ENCODE assay signal across 1 cellular context in the genomic region with DNA sequence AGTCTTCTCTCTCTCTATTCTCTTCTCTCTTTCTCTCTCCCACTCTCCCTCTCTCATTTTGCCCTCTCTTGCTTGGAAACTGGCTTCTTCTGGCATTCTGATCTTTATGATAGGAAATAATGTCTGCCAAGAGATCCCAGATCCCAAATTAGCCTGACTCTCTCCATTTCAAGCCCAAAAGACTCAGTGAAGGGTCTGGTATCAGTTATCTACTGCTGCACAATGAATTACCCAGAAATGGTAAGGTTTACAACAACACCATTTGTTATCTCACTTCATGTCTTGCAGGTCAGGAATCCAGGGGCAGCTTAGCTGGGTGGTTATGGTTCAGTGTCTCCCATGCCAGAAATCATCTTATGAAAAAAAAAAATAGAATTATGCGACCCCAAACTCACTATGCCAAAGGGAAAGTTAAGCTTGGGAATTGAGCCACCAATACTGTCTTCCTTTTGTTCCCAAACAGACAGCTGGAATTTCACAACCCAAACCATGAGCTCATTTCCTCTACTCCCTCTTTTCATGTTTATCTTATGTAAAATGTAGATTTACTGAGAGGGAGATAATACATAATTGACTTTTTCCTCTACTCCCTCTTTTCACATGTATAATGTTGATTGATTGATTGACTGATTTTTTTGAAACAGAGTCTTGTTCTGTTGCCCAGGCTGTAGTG.
TF ChIP-seq lines count a peak whose summit lies in the region.

No MANE protein-coding gene starts in this region.

TF ChIP-seq in IMR-90, 13 proteins besides CTCF, POLR2A, EP300 and RAD21:
- TF ChIP-seq, protein P1, sequence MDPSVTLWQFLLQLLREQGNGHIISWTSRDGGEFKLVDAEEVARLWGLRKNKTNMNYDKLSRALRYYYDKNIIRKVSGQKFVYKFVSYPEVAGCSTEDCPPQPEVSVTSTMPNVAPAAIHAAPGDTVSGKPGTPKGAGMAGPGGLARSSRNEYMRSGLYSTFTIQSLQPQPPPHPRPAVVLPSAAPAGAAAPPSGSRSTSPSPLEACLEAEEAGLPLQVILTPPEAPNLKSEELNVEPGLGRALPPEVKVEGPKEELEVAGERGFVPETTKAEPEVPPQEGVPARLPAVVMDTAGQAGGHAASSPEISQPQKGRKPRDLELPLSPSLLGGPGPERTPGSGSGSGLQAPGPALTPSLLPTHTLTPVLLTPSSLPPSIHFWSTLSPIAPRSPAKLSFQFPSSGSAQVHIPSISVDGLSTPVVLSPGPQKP (IDR thresholded peaks at IDR 0.05; ENCODE audit: borderline replicate concordance, low read depth, low read length) = no peak
- TF ChIP-seq RCOR1 (IDR thresholded peaks at IDR 0.05; ENCODE audit: insufficient replicate concordance, low read length) = no peak
- TF ChIP-seq CEBPB (IDR thresholded peaks at IDR 0.05; ENCODE audit: low read depth, low read length) = no peak
- TF ChIP-seq MAFK (IDR thresholded peaks at IDR 0.05; ENCODE audit: low read depth, low read length) = no peak
- TF ChIP-seq CHD1 (IDR thresholded peaks at IDR 0.05; ENCODE audit: low read depth, low read length) = no peak
- no peak for TF ChIP-seq RFX5 (IDR thresholded peaks at IDR 0.05; ENCODE audit: low read depth, low read length)
- TF ChIP-seq SMC3 (IDR thresholded peaks at IDR 0.05; ENCODE audit: low read depth, low read length) = no peak
- TF ChIP-seq BHLHE40 (IDR thresholded peaks at IDR 0.05; ENCODE audit: low read depth, low read length) = no peak
- TF ChIP-seq, protein P2, sequence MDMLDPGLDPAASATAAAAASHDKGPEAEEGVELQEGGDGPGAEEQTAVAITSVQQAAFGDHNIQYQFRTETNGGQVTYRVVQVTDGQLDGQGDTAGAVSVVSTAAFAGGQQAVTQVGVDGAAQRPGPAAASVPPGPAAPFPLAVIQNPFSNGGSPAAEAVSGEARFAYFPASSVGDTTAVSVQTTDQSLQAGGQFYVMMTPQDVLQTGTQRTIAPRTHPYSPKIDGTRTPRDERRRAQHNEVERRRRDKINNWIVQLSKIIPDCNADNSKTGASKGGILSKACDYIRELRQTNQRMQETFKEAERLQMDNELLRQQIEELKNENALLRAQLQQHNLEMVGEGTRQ (IDR thresholded peaks at IDR 0.05; ENCODE audit: low read depth, low read length) = no peak
- TF ChIP-seq NFE2L2 (IDR thresholded peaks at IDR 0.05; ENCODE audit: low read depth, low read length) = no peak
- no peak for TF ChIP-seq MXI1 (IDR thresholded peaks at IDR 0.05; ENCODE audit: borderline replicate concordance, low read depth, low read length)
- no peak for TF ChIP-seq FOS (IDR thresholded peaks at IDR 0.05; ENCODE audit: low read depth, low read length)
- TF ChIP-seq MAZ (IDR thresholded peaks at IDR 0.05; ENCODE audit: borderline replicate concordance, low read depth, low read length) = no peak
